Comparison of ENCODE assay signal across 22 cellular contexts in the genomic region with DNA sequence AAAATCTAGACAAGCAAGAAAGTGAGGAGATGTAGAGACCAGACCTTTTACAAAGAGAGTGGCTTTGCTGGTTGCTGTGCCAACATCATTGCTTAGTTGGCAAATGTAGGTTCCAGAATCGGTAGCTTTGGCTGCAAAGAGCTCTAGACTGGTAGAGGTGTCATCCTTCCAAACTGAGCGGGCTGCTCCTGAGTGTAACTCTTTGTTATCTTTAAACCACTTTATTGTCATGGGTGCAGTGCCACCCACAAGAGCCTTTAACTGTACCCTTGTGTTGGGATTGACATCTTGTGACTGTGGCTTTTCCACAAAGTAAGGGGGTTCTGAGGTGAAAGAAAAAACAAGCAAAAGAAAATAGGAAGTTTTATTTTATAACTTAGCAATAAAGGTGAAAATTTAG.
DNase-seq lines count a peak whose midpoint lies in the region; ATAC-seq and TF ChIP-seq lines count a peak whose summit lies in the region.
"Had no signal": no experiment of that assay in that cellular context is flagged by ENCODE, and none has a peak within 500 bp of the region (broad histone marks: within the 10 kb centered on the region; RNA-seq: fewer than 3 reads in every experiment).

No MANE protein-coding gene starts in this region.

- no peaks in the 10 kb centered on the region; the same call in 2 of the 3 replicates for H3K36me3 Mint-ChIP-seq in GM23338 (ENCODE audit: low read depth)
- peaks cover 1% of the 10 kb centered on the region for H3K36me3 Mint-ChIP-seq in activated CD8-positive, alpha-beta T cell treated with anti-CD3 and anti-CD28 coated beads for 36 hours (ENCODE audit: low read depth)
- H3K36me3 Mint-ChIP-seq: CD14-positive monocyte had no signal

- POLR2A ChIA-PET in activated CD8-positive, alpha-beta T cell treated with anti-CD3 and anti-CD28 coated beads for 36 hours (lab: Charles Lee), result no interaction called here

- H3K9me3 Mint-ChIP-seq in GM23338, result no peaks in the 10 kb centered on the region
- no peaks in the 10 kb centered on the region for H3K9me3 Mint-ChIP-seq in activated CD8-positive, alpha-beta T cell treated with anti-CD3 and anti-CD28 coated beads for 36 hours
- H3K9me3 Mint-ChIP-seq: CD4-positive, alpha-beta T cell had no signal

- H3K36me3 ChIP-seq in right atrium auricular region, result peaks cover 91% of the 10 kb centered on the region
- peaks cover 71 to 98% (median 79%) of the 10 kb centered on the region in 3 donors for H3K36me3 ChIP-seq in skeletal muscle tissue (ENCODE audit: control insufficient read depth in 3 of 3, insufficient read depth in 3 of 3, low read length in 3 of 3)
- no peaks in the 10 kb centered on the region for H3K36me3 ChIP-seq in GM23338 (ENCODE audit: insufficient read depth)
- H3K36me3 ChIP-seq: BE2C; BLaER1 treated with 17β-estradiol and CSF1 and Interleukin-3, amounts not matched to agents 10 nM and 100 nM had no signal

- DNase-seq in Right ventricle myocardium superior (no peak), right atrium auricular region (ENCODE audit: low spot score) (no peak), left cardiac atrium (no peak), right cardiac atrium (no peak), GM23338 (ENCODE audit: low spot score) (no peak)
- DNase-seq in activated CD8-positive, alpha-beta T cell treated with anti-CD3 and anti-CD28 coated beads for 36 hours, result no peak
- DNase-seq in activated CD8-positive, alpha-beta memory T cell treated with anti-CD3 and anti-CD28 coated beads for 24 hours, result no peak
- DNase-seq: 8988T; ACHN; AML-193; BE2C; CD4-positive, alpha-beta T cell; CD8-positive, alpha-beta memory T cell; DMS 273 treated with DMSO at 0.1 percent for 48 hours; DMS79 treated with DMSO at 0.1 percent for 48 hours; GF-D8; H7; HCEC 1CT had no signal

- H3K9me2 ChIP-seq in GM23338 (ENCODE audit: insufficient read depth), result no peaks in the 10 kb centered on the region

- H4K20me1 ChIP-seq in GM23338 (replicated peaks; ENCODE audit: insufficient read depth), result no peaks in the 10 kb centered on the region
- H4K20me1 ChIP-seq: BLaER1 treated with 17β-estradiol and CSF1 and Interleukin-3, amounts not matched to agents 10 nM and 100 nM had no signal

- no peak overlapping the region for H3K9ac ChIP-seq in skeletal muscle tissue (ENCODE audit: low read depth in 1 of 3, low read length in 3 of 3)
- H3K9ac ChIP-seq: BLaER1 treated with 17β-estradiol and CSF1 and Interleukin-3, amounts not matched to agents 10 nM and 100 nM had no signal

- 75% methylated on average over 2 of the region's 2 CpGs for WGBS in right cardiac atrium

- H3K27ac Mint-ChIP-seq in GM23338, result no peak overlapping the region
- no peak overlapping the region for H3K27ac Mint-ChIP-seq in activated CD8-positive, alpha-beta T cell treated with anti-CD3 and anti-CD28 coated beads for 36 hours
- H3K27ac Mint-ChIP-seq: CD14-positive monocyte; CD4-positive, alpha-beta T cell; CD8-positive, alpha-beta memory T cell had no signal

- no peaks in the 10 kb centered on the region for H3K79me2 ChIP-seq in GM23338 (replicated peaks; ENCODE audit: insufficient read depth)

- H3K27me3 Mint-ChIP-seq in GM23338 (ENCODE audit: insufficient read depth, low read depth, poor library complexity), result no peaks in the 10 kb centered on the region
- no peaks in the 10 kb centered on the region for H3K27me3 Mint-ChIP-seq in activated CD8-positive, alpha-beta T cell treated with anti-CD3 and anti-CD28 coated beads for 36 hours
- H3K27me3 Mint-ChIP-seq: CD4-positive, alpha-beta T cell; CD8-positive, alpha-beta memory T cell had no signal

- no peak overlapping the region for H3K4me2 ChIP-seq in GM23338
- H3K4me2 ChIP-seq: A549; BLaER1 treated with 17β-estradiol and CSF1 and Interleukin-3, amounts not matched to agents 10 nM and 100 nM had no signal

- H3K9me3 ChIP-seq in right atrium auricular region (no peaks in the 10 kb centered on the region), right cardiac atrium (ENCODE audit: control insufficient read depth, low read length) (no peaks in the 10 kb centered on the region), skeletal muscle tissue (ENCODE audit: control insufficient read depth in 3 of 3, low read length in 3 of 3) (no peaks in the 10 kb centered on the region)
- H3K9me3 ChIP-seq: A549; BE2C; BLaER1 treated with 17β-estradiol and CSF1 and Interleukin-3, amounts not matched to agents 10 nM and 100 nM had no signal

- H3K4me1 ChIP-seq in right atrium auricular region (peaks cover 0 to 41% of the 10 kb centered on the region in 2 donors), right cardiac atrium (ENCODE audit: control insufficient read depth, insufficient read depth, low read length) (no peaks in the 10 kb centered on the region), skeletal muscle tissue (ENCODE audit: control insufficient read depth in 3 of 3, insufficient read depth in 3 of 3, low read length in 3 of 3) (peaks cover 31 to 77% (median 31%) of the 10 kb centered on the region in 3 donors), GM23338 (ENCODE audit: insufficient read depth) (no peaks in the 10 kb centered on the region)
- H3K4me1 ChIP-seq: A549, BE2C had no signal

- H3K27me3 ChIP-seq in right atrium auricular region (no peaks in the 10 kb centered on the region), right cardiac atrium (ENCODE audit: control insufficient read depth, insufficient read depth) (no peaks in the 10 kb centered on the region), skeletal muscle tissue (ENCODE audit: control insufficient read depth in 3 of 3, insufficient read depth in 3 of 3, low read length in 3 of 3) (no peaks in the 10 kb centered on the region), GM23338 (ENCODE audit: insufficient read depth) (no peaks in the 10 kb centered on the region)
- H3K27me3 ChIP-seq: BE2C; BLaER1 treated with 17β-estradiol and CSF1 and Interleukin-3, amounts not matched to agents 10 nM and 100 nM had no signal

- CTCF ChIA-PET in activated CD8-positive, alpha-beta T cell treated with anti-CD3 and anti-CD28 coated beads for 36 hours (lab: Charles Lee), result no interaction called here

- ATAC-seq in Right ventricle myocardium superior (ENCODE audit: poor library complexity), result peak; percentile 16
- ATAC-seq in left cardiac atrium, result peak; percentile 11 to 39
- peak; percentile 40 to 55 for ATAC-seq in right cardiac atrium
- no peak for ATAC-seq in GM23338
- no peak for ATAC-seq in activated CD8-positive, alpha-beta T cell treated with anti-CD3 and anti-CD28 coated beads for 36 hours
- ATAC-seq: A549 had no signal

- TF ChIP-seq CTCF in right atrium auricular region (IDR thresholded peaks at IDR 0.05) (no peak), GM23338 (conservative IDR thresholded peaks at IDR 0.05; ENCODE audit: low read depth in 2 of 2) (no peak)
- TF ChIP-seq CTCF in activated CD8-positive, alpha-beta T cell treated with anti-CD3 and anti-CD28 coated beads for 36 hours (IDR thresholded peaks at IDR 0.05), result no peak

- no peak overlapping the region for H3K4me3 ChIP-seq in right atrium auricular region
- no peak overlapping the region for H3K4me3 ChIP-seq in right cardiac atrium (ENCODE audit: low read length)
- no peak overlapping the region for H3K4me3 ChIP-seq in skeletal muscle tissue (ENCODE audit: low read length in 3 of 3)
- no peak overlapping the region for H3K4me3 ChIP-seq in GM23338
- H3K4me3 ChIP-seq: A549; BLaER1 treated with 17β-estradiol and CSF1 and Interleukin-3, amounts not matched to agents 10 nM and 100 nM had no signal

- H3F3A ChIP-seq in GM23338 (replicated peaks; ENCODE audit: low read depth), result no peaks in the 10 kb centered on the region

- no peaks in the 10 kb centered on the region for H3K4me1 Mint-ChIP-seq in GM23338
- no peaks in the 10 kb centered on the region for H3K4me1 Mint-ChIP-seq in activated CD8-positive, alpha-beta T cell treated with anti-CD3 and anti-CD28 coated beads for 36 hours (ENCODE audit: low read depth)
- H3K4me1 Mint-ChIP-seq: CD8-positive, alpha-beta memory T cell had no signal

- intact Hi-C loops in Right ventricle myocardium superior (cut with DNase I), result no loop called here
- intact Hi-C loops in left cardiac atrium (cut with DNase I), result no loop called here
- intact Hi-C loops in right cardiac atrium (cut with DNase I), result no loop called here
- intact Hi-C loops in activated CD8-positive, alpha-beta T cell treated with anti-CD3 and anti-CD28 coated beads for 36 hours (cut with micrococcal nuclease), result no loop called here

- H3K27ac ChIP-seq in right atrium auricular region (no peak overlapping the region), right cardiac atrium (ENCODE audit: low read length) (no peak overlapping the region), skeletal muscle tissue (ENCODE audit: low read depth, low read length) (peak overlapping the region; percentile 32), GM23338 (ENCODE audit: low read depth) (no peak overlapping the region)
- H3K27ac ChIP-seq: A549; BLaER1 treated with 17β-estradiol and CSF1 and Interleukin-3, amounts not matched to agents 10 nM and 100 nM had no signal

- no peak overlapping the region for H2AFZ ChIP-seq in GM23338

- H3K4me3 Mint-ChIP-seq in GM23338, result no peak overlapping the region
- no peak overlapping the region for H3K4me3 Mint-ChIP-seq in activated CD8-positive, alpha-beta T cell treated with anti-CD3 and anti-CD28 coated beads for 36 hours
- H3K4me3 Mint-ChIP-seq: CD14-positive monocyte; CD4-positive, alpha-beta T cell; CD8-positive, alpha-beta memory T cell had no signal

TF ChIP-seq in GM23338, 12 proteins besides CTCF, POLR2A, EP300 and RAD21 (continues in another document):
- TF ChIP-seq EZH2phosphoT487 (IDR thresholded peaks at IDR 0.05; ENCODE audit: unreplicated experiment) (no peak), ZNF331 (CRISPR knock-in tag; IDR thresholded peaks at IDR 0.05; ENCODE audit: low read depth) (no peak), NANOG (IDR thresholded peaks at IDR 0.05; ENCODE audit: borderline replicate concordance) (no peak), STAT1 (IDR thresholded peaks at IDR 0.05; ENCODE audit: unreplicated experiment) (no peak), EZH2 (IDR thresholded peaks at IDR 0.05; ENCODE audit: low read depth, unreplicated experiment) (no peak)

Comparison
In these comparisons a context has a peak if more than half of its experiments do, and no peak if none do; other contexts are left out.
1. ATAC-seq: peak in Right ventricle myocardium superior (single experiment), left cardiac atrium (2 of 2) and right cardiac atrium (2 of 2); none in GM23338 (single experiment) and activated CD8-positive, alpha-beta T cell treated with anti-CD3 and anti-CD28 coated beads for 36 hours (single experiment).